Comparison of ENCODE assay signal across 8 cellular contexts in genomic region chr12:55974308-55974724, GRCh38. TPM values are rescaled to one million over a fixed set of nuclear protein-coding genes. Genes with fewer than 3 reads are reported as not detected.
DNase-seq lines count a peak whose midpoint lies in the region; ATAC-seq, FAIRE-seq and TF ChIP-seq lines count a peak whose summit lies in the region.

No MANE protein-coding gene starts in this region.

- no peaks in the 10 kb centered on the region for H3K9me3 Mint-ChIP-seq in T-cell

- POLR2A ChIA-PET in T-cell (lab: Charles Lee), result interaction anchor here (0.5 to 2.5 kb wide), 20 partner anchors 8 to 706 kb away, joined by 3 to 15 read pairs (median 4); partner anchors contain the start of genes ORMDL2 (in 2 of the 2), SARNP (in 2 of the 2), DNAJC14 (in 1 of the 2) and IL23A (in 1 of the 2)

- FAIRE-seq in HTR-8/SVneo (lab: Jason Lieb, UNC), result no peak

- CTCF ChIA-PET in T-cell (lab: Charles Lee), result interaction anchor here (0.5 to 2.5 kb wide), 23 partner anchors 8 to 662 kb away, joined by 3 to 26 read pairs (median 4); partner anchors contain the start of genes DGKA (in 1 of the 2), DNAJC14 (in 1 of the 2), ESYT1 (in 1 of the 2) and ORMDL2 (in 1 of the 2)

- DNase-seq in DMS153 (lab: John Stamatoyannopoulos, UW), result peak; percentile 2
- DNase-seq in GM20000 (ENCODE audit: low spot score), result peak; percentile 44
- peak; percentile 30 for DNase-seq in HTR-8/SVneo (ENCODE audit: insufficient read length, low spot score)
- peak in 11 of 34 experiments; percentile 9 to 37 (median 23) for DNase-seq in T-cell
- DNase-seq in epithelial cell of proximal tubule (ENCODE audit: low read depth), result no peak
- peak; percentile 49 for DNase-seq in myocyte (ENCODE audit: low read depth)
- DNase-seq in aorta, result peak in 1 of 2 donors; percentile 75
- DNase-seq in 8988T, result no peak

- H3K4me1 ChIP-seq in aorta (ENCODE audit: control insufficient read depth in 1 of 2, insufficient read depth in 2 of 2, low read length in 2 of 2), result peaks cover 0 to 3% of the 10 kb centered on the region in 2 donors

- no peak overlapping the region for H3K4me3 Mint-ChIP-seq in T-cell

- H3K36me3 Mint-ChIP-seq in T-cell, result peaks cover 10% of the 10 kb centered on the region

- peak overlapping the region; percentile 79 for H3K4me3 ChIP-seq in epithelial cell of proximal tubule (ENCODE audit: low read depth, low read length)
- H3K4me3 ChIP-seq in aorta (ENCODE audit: low read length in 2 of 2), result peak overlapping the region; percentile 78 to 98

- intact Hi-C loops in aorta (cut with DNase I), result loop anchor here in 1 of 2 donors (5.0 kb wide), 1 partner anchor 42 kb away; the partner anchor contains the start of gene DGKA

- WGBS in aorta, 2 donors, result 0 to 1% methylated on average over 15 of the region's 15 CpGs

- TF ChIP-seq CTCF in GM20000 (IDR thresholded peaks at IDR 0.05; ENCODE audit: extremely low read depth, missing control alignments), result no peak
- TF ChIP-seq CTCF in epithelial cell of proximal tubule (conservative IDR thresholded peaks at IDR 0.05; ENCODE audit: low read depth, low read length), result no peak

- H3K27ac Mint-ChIP-seq in T-cell, result no peak overlapping the region

- H3K27ac ChIP-seq in aorta (ENCODE audit: low read depth in 1 of 2, low read length in 2 of 2), result peak overlapping the region in 1 of 2 donors; percentile 94

- H3K9me3 ChIP-seq in aorta (ENCODE audit: control insufficient read depth, low read length), result no peaks in the 10 kb centered on the region

- peaks cover 26 to 33% (median 29%) of the 10 kb centered on the region in 3 donors for H3K4me1 Mint-ChIP-seq in T-cell

- no peaks in the 10 kb centered on the region for H3K27me3 Mint-ChIP-seq in T-cell

- ATAC-seq in T-cell (replicated peaks in 1 of 4) (peak in 3 of 4 experiments; percentile 17 to 18 (median 17)), aorta (ENCODE audit: low FRiP score) (peak; percentile 69)

- H3K36me3 ChIP-seq in aorta (ENCODE audit: control insufficient read depth in 1 of 2, insufficient read depth in 2 of 2, low read length in 1 of 2), result no peaks in the 10 kb centered on the region

- H3K27me3 ChIP-seq in aorta (ENCODE audit: control insufficient read depth in 1 of 2, insufficient read depth in 2 of 2, low read length in 1 of 2), result no peaks in the 10 kb centered on the region

RNA-seq across cellular contexts. Expression of gene RAB5B, which starts 0.4 kb away (rescaled TPM):
- total RNA-seq in T-cell (10 to 100 TPM; 58.6 to 99.8 (median 85.7) TPM), epithelial cell of proximal tubule (50.1 and 61.5 TPM in 2 replicates), myocyte (74.9 and 76.4 TPM in 2 replicates), aorta (100 to 1,000 TPM; 115 to 126 TPM)
- polyA plus RNA-seq in myocyte (2012), result 91.1 TPM
- polyA plus RNA-seq in aorta, result 10 to 100 TPM; 58.4 to 86.2 TPM

RNA-seq across cellular contexts. Expression of gene CDK2, which starts 7.7 kb away (rescaled TPM):
- total RNA-seq in T-cell, result 10 to 100 TPM; 17.8 to 32.3 (median 23.3) TPM
- 62.0 and 81.2 TPM in 2 replicates for total RNA-seq in epithelial cell of proximal tubule
- total RNA-seq in myocyte, result 7.6 and 9.5 TPM in 2 replicates
- 11.0 TPM for polyA plus RNA-seq in myocyte (2012)
- total RNA-seq in aorta, result 10 to 100 TPM; 29.8 to 35.5 TPM
- polyA plus RNA-seq in aorta, result 10 to 100 TPM; 27.9 to 36.5 TPM

RNA-seq across cellular contexts. Expression of gene PMEL, which starts 8.5 kb away (rescaled TPM):
- total RNA-seq in T-cell (under 1 TPM in 1 of 5 donors, not detected in 4; 0.20 TPM), epithelial cell of proximal tubule (1.4 and 3.7 TPM in 2 replicates), myocyte (0.10 and 0.53 TPM in 2 replicates), aorta (1 to 10 TPM in 1 of 2 donors, under 1 TPM in 1; 0.93 to 2.0 TPM)
- polyA plus RNA-seq in myocyte (2012), result 0.33 TPM
- 1 to 10 TPM in 1 of 2 donors, under 1 TPM in 1; 0.64 to 2.9 TPM for polyA plus RNA-seq in aorta

RNA-seq across cellular contexts. Expression of gene SUOX, which starts 22.8 kb away (rescaled TPM):
- 1 to 10 TPM; 2.6 to 7.3 (median 3.2) TPM for total RNA-seq in T-cell
- 12.9 and 15.7 TPM in 2 replicates for total RNA-seq in epithelial cell of proximal tubule
- 14.0 and 15.8 TPM in 2 replicates for total RNA-seq in myocyte
- polyA plus RNA-seq in myocyte (2012), result 15.2 TPM
- total RNA-seq in aorta, result 10 to 100 TPM; 17.7 to 18.3 TPM
- polyA plus RNA-seq in aorta, result 10 to 100 TPM in 1 of 2 donors, 1 to 10 TPM in 1; 6.4 to 17.6 TPM

RNA-seq across cellular contexts. Expression of gene DGKA, which starts 43.4 kb away (rescaled TPM):
- total RNA-seq in T-cell, result 1,000 to 10,000 TPM in 4 of 5 donors, 100 to 1,000 TPM in 1; 896 to 1,314 (median 1,231) TPM
- 44.3 and 272 TPM in 2 replicates for total RNA-seq in epithelial cell of proximal tubule
- 24.2 and 33.1 TPM in 2 replicates for total RNA-seq in myocyte
- 63.1 TPM for polyA plus RNA-seq in myocyte (2012)
- total RNA-seq in aorta, result 10 to 100 TPM; 74.1 to 86.5 TPM
- 10 to 100 TPM; 41.4 to 85.6 TPM for polyA plus RNA-seq in aorta

Comparison
In these comparisons a context has a peak if more than half of its experiments do, and no peak if none do; other contexts are left out.
1. DNase-seq: peak in DMS153 (single experiment), GM20000 (single experiment), HTR-8/SVneo (single experiment) and myocyte (single experiment); none in epithelial cell of proximal tubule (single experiment) and 8988T (single experiment).